In the genomic region with DNA sequence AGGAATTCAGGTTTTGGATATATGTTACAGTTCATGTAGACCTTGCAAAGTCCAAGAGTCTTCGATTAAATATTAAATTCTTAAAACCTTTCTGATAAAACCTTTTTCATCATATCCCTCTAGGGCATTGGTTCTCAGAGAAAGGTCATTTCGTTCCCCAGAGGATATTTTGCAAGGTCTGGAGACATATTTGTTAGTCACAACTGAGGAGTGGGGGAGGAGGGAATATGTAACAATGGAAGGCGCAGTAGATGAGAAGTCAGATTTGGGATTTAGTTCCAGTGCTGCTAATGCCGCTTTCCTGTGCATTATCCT, we compare ENCODE assay signal across 9 cellular contexts. TPM values are rescaled to one million over a fixed set of nuclear protein-coding genes. Genes with fewer than 3 reads are reported as not detected.
DNase-seq lines count a peak whose midpoint lies in the region; ATAC-seq, FAIRE-seq and TF ChIP-seq lines count a peak whose summit lies in the region.
"Had no signal": no experiment of that assay in that cellular context is flagged by ENCODE, and none has a peak within 500 bp of the region (broad histone marks: within the 10 kb centered on the region; RNA-seq: fewer than 3 reads in every experiment).

No MANE protein-coding gene starts in this region.

- no peak for TF ChIP-seq CTCF in heart right ventricle (IDR thresholded peaks at IDR 0.05)
- TF ChIP-seq CTCF in right atrium auricular region (IDR thresholded peaks at IDR 0.05) = no peak
- TF ChIP-seq CTCF in bronchial epithelial cell (IDR thresholded peaks at IDR 0.05; ENCODE audit: insufficient read depth, low read length, severe bottlenecking) = no peak
- no peak for TF ChIP-seq CTCF in upper lobe of right lung (IDR thresholded peaks at IDR 0.05)

- no peaks in the 10 kb centered on the region for H3K27me3 ChIP-seq in heart right ventricle
- no peaks in the 10 kb centered on the region for H3K27me3 ChIP-seq in right atrium auricular region
- H3K27me3 ChIP-seq in bronchial epithelial cell (ENCODE audit: control insufficient read depth, insufficient read depth, low read length) = no peaks in the 10 kb centered on the region
- H3K27me3 ChIP-seq in mesenchymal stem cell (ENCODE audit: control insufficient read depth in 1 of 2, insufficient read depth in 1 of 2, low read length in 2 of 2) = peaks cover 0 to 23% of the 10 kb centered on the region in 2 experiments
- H3K27me3 ChIP-seq in upper lobe of right lung = no peaks in the 10 kb centered on the region

- H3K18ac ChIP-seq in mesenchymal stem cell (ENCODE audit: low read depth in 1 of 2, low read length in 2 of 2) = no peak overlapping the region

- H3K4me1 ChIP-seq in heart right ventricle (peaks cover 3 to 50% (median 33%) of the 10 kb centered on the region in 9 donors), right atrium auricular region (peaks cover 0 to 45% of the 10 kb centered on the region in 2 donors), mesenchymal stem cell (ENCODE audit: control insufficient read depth, insufficient read depth, low read depth, low read length) (peaks cover 22% of the 10 kb centered on the region), upper lobe of right lung (peaks cover 33% of the 10 kb centered on the region)

- peak overlapping the region in 9 of 10 donors; percentile 55 to 99 (median 97) for H3K27ac ChIP-seq in heart right ventricle
- peak overlapping the region in 1 of 2 donors; percentile 99 for H3K27ac ChIP-seq in right atrium auricular region
- H3K27ac ChIP-seq in mesenchymal stem cell (ENCODE audit: low read length, poor library complexity, severe bottlenecking) = peak overlapping the region; percentile 6
- peak overlapping the region; percentile 20 for H3K27ac ChIP-seq in upper lobe of right lung

- H3K9me3 ChIP-seq in heart right ventricle (no peaks in the 10 kb centered on the region), right atrium auricular region (no peaks in the 10 kb centered on the region), mesenchymal stem cell (ENCODE audit: control insufficient read depth, low read length) (no peaks in the 10 kb centered on the region), upper lobe of right lung (no peaks in the 10 kb centered on the region)

- peak overlapping the region; percentile 21 for H4K8ac ChIP-seq in mesenchymal stem cell (ENCODE audit: low read length)

- intact Hi-C loops in heart right ventricle (cut with DNase I) (loop anchor here in 9 of 10 donors (1.0 to 10.0 kb wide), 7 partner anchors 14 to 421 kb away; a partner anchor contains a TSS), upper lobe of right lung (cut with DNase I) (loop anchor here (10.0 kb wide), 1 partner anchor 781 kb away; no protein-coding TSS in a partner anchor)

- H2BK15ac ChIP-seq in mesenchymal stem cell (ENCODE audit: low read depth, poor library complexity, severe bottlenecking) = no peak overlapping the region

- no peak overlapping the region for H3K4ac ChIP-seq in mesenchymal stem cell (ENCODE audit: low read depth in 1 of 2, low read length in 2 of 2)

- peaks cover 10% of the 10 kb centered on the region for H3K79me1 ChIP-seq in mesenchymal stem cell (replicated peaks; ENCODE audit: low read length, poor library complexity, severe bottlenecking)

- no peak overlapping the region for H2BK5ac ChIP-seq in mesenchymal stem cell (ENCODE audit: low read depth, low read length, poor library complexity, severe bottlenecking)

- no peak overlapping the region for H2AFZ ChIP-seq in mesenchymal stem cell (ENCODE audit: low read depth, low read length)

- H3K14ac ChIP-seq in mesenchymal stem cell (ENCODE audit: low read length in 2 of 2) = no peak overlapping the region

- peak overlapping the region in 4 of 10 donors; percentile 1 to 39 (median 30) for H3K4me3 ChIP-seq in heart right ventricle
- H3K4me3 ChIP-seq in right atrium auricular region = peak overlapping the region in 1 of 2 donors; percentile 6
- no peak overlapping the region for H3K4me3 ChIP-seq in bronchial epithelial cell (ENCODE audit: low read depth, low read length)
- H3K4me3 ChIP-seq in mesenchymal stem cell (ENCODE audit: insufficient read depth in 1 of 2, low read depth in 1 of 2, low read length in 2 of 2) = peak overlapping the region in 1 of 2 experiments; percentile 28
- H3K4me3 ChIP-seq in upper lobe of right lung = no peak overlapping the region

- ATAC-seq in heart right ventricle = peak in 1 of 8 donors; percentile 0
- no peak for ATAC-seq in upper lobe of right lung

- no peak overlapping the region for H2AK5ac ChIP-seq in mesenchymal stem cell (ENCODE audit: low read length, severe bottlenecking)

- DNase-seq in heart right ventricle (no peak), right atrium auricular region (ENCODE audit: low spot score) (no peak), bronchial epithelial cell (ENCODE audit: low read depth) (peak; percentile 69), mesenchymal stem cell (no peak), upper lobe of right lung (no peak), cerebellar nuclear complex (lab: John Stamatoyannopoulos, UW) (no peak), dermis blood vessel endothelial cell (no peak)
- DNase-seq in activated T-cell treated with anti-CD3 and anti-CD28 coated beads, Interleukin-2, amount 50 U/mL, for 1 hour = no peak

- H3K4me2 ChIP-seq in mesenchymal stem cell (ENCODE audit: low read length, poor library complexity, severe bottlenecking) = no peak overlapping the region

- H4K91ac ChIP-seq in mesenchymal stem cell (ENCODE audit: low read length) = no peak overlapping the region

- no peak for FAIRE-seq in bronchial epithelial cell (lab: Jason Lieb, UNC)

- H3K9ac ChIP-seq in mesenchymal stem cell (ENCODE audit: low read length) = peak overlapping the region; percentile 99

- no peak overlapping the region for H2BK12ac ChIP-seq in mesenchymal stem cell (ENCODE audit: low read length in 2 of 2)

- H3K23ac ChIP-seq in mesenchymal stem cell (ENCODE audit: low read length in 2 of 2) = no peak overlapping the region

- H3K36me3 ChIP-seq in heart right ventricle (no peaks in the 10 kb centered on the region), right atrium auricular region (no peaks in the 10 kb centered on the region), bronchial epithelial cell (ENCODE audit: control insufficient read depth, insufficient read depth, low read length) (no peaks in the 10 kb centered on the region), mesenchymal stem cell (ENCODE audit: control insufficient read depth in 1 of 2, insufficient read depth in 2 of 2, low read depth in 1 of 2, low read length in 2 of 2) (no peaks in the 10 kb centered on the region), upper lobe of right lung (no peaks in the 10 kb centered on the region)

- H2BK120ac ChIP-seq in mesenchymal stem cell (ENCODE audit: low read depth, low read length) = no peak overlapping the region

- 46 to 48% methylated on average over 4 of the region's 4 CpGs for WGBS in heart right ventricle, 2 donors
- 78% methylated on average over 3 of the region's 4 CpGs for WGBS in mesenchymal stem cell

RNA-seq across cellular contexts. Expression of a gene that starts 5.3 kb away (rescaled TPM):
- under 1 TPM in 9 of 10 donors, not detected in 1; 0.16 to 0.45 (median 0.28) TPM for total RNA-seq in heart right ventricle
- polyA plus RNA-seq in heart right ventricle = 1 to 10 TPM in 1 of 2 donors, under 1 TPM in 1; 0.30 to 1.1 TPM
- not detected for total RNA-seq in right atrium auricular region
- under 0.01 and 0.51 TPM in 2 replicates for total RNA-seq in bronchial epithelial cell
- 0.46 TPM for polyA plus RNA-seq in mesenchymal stem cell (2013, experiment 1 of 2)
- 0.40 TPM for polyA plus RNA-seq in mesenchymal stem cell (2013, experiment 2 of 2)
- 0.67 TPM for total RNA-seq in upper lobe of right lung
- total RNA-seq in dermis blood vessel endothelial cell = 0.19 TPM in 1 of 2 replicates, not detected in the other

RNA-seq across cellular contexts. Expression of a gene that starts 7.7 kb away (rescaled TPM):
- total RNA-seq in heart right ventricle (10 to 100 TPM; 22.1 to 58.4 (median 32.2) TPM), right atrium auricular region (10 to 100 TPM; 49.7 to 66.6 TPM), bronchial epithelial cell (7.8 and 8.2 TPM in 2 replicates), upper lobe of right lung (52.8 TPM), dermis blood vessel endothelial cell (5.1 and 7.0 TPM in 2 replicates)
- 10 to 100 TPM; 37.1 to 39.2 TPM for polyA plus RNA-seq in heart right ventricle
- polyA plus RNA-seq in mesenchymal stem cell (2013, experiment 1 of 2) = 13.0 TPM
- 11.8 TPM for polyA plus RNA-seq in mesenchymal stem cell (2013, experiment 2 of 2)

RNA-seq across cellular contexts. Expression of a gene that starts 36.0 kb away (rescaled TPM):
- 10 to 100 TPM; 14.2 to 24.4 (median 17.5) TPM for total RNA-seq in heart right ventricle
- 10 to 100 TPM; 21.1 to 25.2 TPM for polyA plus RNA-seq in heart right ventricle
- 10 to 100 TPM; 14.3 to 16.0 TPM for total RNA-seq in right atrium auricular region
- 3.3 and 6.8 TPM in 2 replicates for total RNA-seq in bronchial epithelial cell
- polyA plus RNA-seq in mesenchymal stem cell (2013, experiment 1 of 2) = 30.1 TPM
- polyA plus RNA-seq in mesenchymal stem cell (2013, experiment 2 of 2) = 27.5 TPM
- 39.2 TPM for total RNA-seq in upper lobe of right lung
- total RNA-seq in dermis blood vessel endothelial cell = 6.2 and 7.3 TPM in 2 replicates

RNA-seq across cellular contexts. Expression of a gene that starts 48.5 kb away (rescaled TPM):
- total RNA-seq in heart right ventricle (not detected), right atrium auricular region (not detected), bronchial epithelial cell (not detected in 2 replicates), upper lobe of right lung (not detected), dermis blood vessel endothelial cell (not detected in 2 replicates)
- not detected for polyA plus RNA-seq in heart right ventricle
- polyA plus RNA-seq in mesenchymal stem cell (2013, experiment 1 of 2) = not detected
- not detected for polyA plus RNA-seq in mesenchymal stem cell (2013, experiment 2 of 2)
- polyA plus RNA-seq: adipose tissue had no signal

RNA-seq across cellular contexts. Expression of a gene that starts 49.7 kb away (rescaled TPM):
- total RNA-seq in heart right ventricle (not detected), right atrium auricular region (not detected), bronchial epithelial cell (not detected in 2 replicates), upper lobe of right lung (not detected), dermis blood vessel endothelial cell (not detected in 2 replicates)
- not detected for polyA plus RNA-seq in heart right ventricle
- not detected for polyA plus RNA-seq in mesenchymal stem cell (2013, experiment 1 of 2)
- not detected for polyA plus RNA-seq in mesenchymal stem cell (2013, experiment 2 of 2)
- polyA plus RNA-seq: adipose tissue had no signal
